Comparison of ENCODE assay signal across 1 cellular context in the genomic region with DNA sequence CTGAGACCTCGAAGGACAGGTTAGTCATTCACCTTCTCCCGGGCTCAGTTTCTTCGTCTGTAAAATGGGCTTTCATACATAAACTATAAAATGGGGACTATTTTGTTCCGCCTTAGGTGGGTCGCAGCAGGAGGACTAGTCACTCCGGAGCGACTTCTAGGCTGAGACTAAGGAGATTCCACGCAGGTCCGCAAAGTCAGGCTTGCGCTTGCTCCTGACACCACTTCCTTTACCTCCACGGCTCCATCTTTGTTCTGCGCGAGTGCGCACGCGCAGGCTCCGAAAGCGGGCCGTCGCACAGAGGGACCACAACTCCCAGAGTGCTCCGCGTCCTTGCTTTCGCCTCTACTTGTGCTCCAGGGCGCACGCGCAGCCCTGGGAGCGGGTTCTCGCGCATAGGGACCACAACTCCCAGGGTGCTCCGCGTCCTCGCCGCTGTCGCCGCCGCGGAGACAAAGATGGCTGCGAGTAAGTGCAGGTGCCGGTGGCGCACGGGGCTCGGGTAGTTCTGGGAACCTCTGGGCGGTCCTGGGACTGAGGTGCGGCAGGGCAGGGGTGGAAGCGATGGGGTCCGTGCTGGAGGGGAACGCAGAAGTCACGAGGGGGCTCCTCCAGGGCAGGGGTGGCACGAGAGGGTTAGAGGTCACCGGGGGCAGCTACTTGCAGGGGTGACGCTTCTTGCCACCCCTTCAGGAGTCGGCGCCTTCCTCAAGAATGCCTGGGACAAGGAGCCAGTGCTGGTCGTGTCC.
TF ChIP-seq lines count a peak whose summit lies in the region.

A gene (plus strand): TSS at position 435 of the 749 bp plus-strand sequence. CDS start 24 bp downstream, at position 459.

TF ChIP-seq in GM12878, 131 proteins besides CTCF, POLR2A, EP300 and RAD21 (continued from another document and continues in another):
- TF ChIP-seq, protein P1, sequence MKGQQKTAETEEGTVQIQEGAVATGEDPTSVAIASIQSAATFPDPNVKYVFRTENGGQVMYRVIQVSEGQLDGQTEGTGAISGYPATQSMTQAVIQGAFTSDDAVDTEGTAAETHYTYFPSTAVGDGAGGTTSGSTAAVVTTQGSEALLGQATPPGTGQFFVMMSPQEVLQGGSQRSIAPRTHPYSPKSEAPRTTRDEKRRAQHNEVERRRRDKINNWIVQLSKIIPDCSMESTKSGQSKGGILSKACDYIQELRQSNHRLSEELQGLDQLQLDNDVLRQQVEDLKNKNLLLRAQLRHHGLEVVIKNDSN (IDR thresholded peaks at IDR 0.05; ENCODE audit: borderline replicate concordance, extremely low read length, insufficient read depth, low read depth, low read length): no peak
- no peak for TF ChIP-seq CBX3 (IDR thresholded peaks at IDR 0.05; ENCODE audit: borderline replicate concordance, low read depth)
- TF ChIP-seq, protein P2, sequence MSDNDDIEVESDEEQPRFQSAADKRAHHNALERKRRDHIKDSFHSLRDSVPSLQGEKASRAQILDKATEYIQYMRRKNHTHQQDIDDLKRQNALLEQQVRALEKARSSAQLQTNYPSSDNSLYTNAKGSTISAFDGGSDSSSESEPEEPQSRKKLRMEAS (IDR thresholded peaks at IDR 0.05; ENCODE audit: low read depth, low read length): 0 out of 2 replicates have a peak, but pooled peaks have one; percentile 50
- TF ChIP-seq POU2F2 (IDR thresholded peaks at IDR 0.05; ENCODE audit: borderline replicate concordance, low read depth, low read length): peak; percentile 40; the same call in 1 of the 3 replicates
- no peak for TF ChIP-seq MYC (IDR thresholded peaks at IDR 0.05; ENCODE audit: insufficient read depth, insufficient read length, insufficient replicate concordance, low read length, severe bottlenecking)
- TF ChIP-seq, protein P3, sequence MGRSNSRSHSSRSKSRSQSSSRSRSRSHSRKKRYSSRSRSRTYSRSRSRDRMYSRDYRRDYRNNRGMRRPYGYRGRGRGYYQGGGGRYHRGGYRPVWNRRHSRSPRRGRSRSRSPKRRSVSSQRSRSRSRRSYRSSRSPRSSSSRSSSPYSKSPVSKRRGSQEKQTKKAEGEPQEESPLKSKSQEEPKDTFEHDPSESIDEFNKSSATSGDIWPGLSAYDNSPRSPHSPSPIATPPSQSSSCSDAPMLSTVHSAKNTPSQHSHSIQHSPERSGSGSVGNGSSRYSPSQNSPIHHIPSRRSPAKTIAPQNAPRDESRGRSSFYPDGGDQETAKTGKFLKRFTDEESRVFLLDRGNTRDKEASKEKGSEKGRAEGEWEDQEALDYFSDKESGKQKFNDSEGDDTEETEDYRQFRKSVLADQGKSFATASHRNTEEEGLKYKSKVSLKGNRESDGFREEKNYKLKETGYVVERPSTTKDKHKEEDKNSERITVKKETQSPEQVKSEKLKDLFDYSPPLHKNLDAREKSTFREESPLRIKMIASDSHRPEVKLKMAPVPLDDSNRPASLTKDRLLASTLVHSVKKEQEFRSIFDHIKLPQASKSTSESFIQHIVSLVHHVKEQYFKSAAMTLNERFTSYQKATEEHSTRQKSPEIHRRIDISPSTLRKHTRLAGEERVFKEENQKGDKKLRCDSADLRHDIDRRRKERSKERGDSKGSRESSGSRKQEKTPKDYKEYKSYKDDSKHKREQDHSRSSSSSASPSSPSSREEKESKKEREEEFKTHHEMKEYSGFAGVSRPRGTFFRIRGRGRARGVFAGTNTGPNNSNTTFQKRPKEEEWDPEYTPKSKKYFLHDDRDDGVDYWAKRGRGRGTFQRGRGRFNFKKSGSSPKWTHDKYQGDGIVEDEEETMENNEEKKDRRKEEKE (IDR thresholded peaks at IDR 0.05): no peak
- TF ChIP-seq, protein P4, sequence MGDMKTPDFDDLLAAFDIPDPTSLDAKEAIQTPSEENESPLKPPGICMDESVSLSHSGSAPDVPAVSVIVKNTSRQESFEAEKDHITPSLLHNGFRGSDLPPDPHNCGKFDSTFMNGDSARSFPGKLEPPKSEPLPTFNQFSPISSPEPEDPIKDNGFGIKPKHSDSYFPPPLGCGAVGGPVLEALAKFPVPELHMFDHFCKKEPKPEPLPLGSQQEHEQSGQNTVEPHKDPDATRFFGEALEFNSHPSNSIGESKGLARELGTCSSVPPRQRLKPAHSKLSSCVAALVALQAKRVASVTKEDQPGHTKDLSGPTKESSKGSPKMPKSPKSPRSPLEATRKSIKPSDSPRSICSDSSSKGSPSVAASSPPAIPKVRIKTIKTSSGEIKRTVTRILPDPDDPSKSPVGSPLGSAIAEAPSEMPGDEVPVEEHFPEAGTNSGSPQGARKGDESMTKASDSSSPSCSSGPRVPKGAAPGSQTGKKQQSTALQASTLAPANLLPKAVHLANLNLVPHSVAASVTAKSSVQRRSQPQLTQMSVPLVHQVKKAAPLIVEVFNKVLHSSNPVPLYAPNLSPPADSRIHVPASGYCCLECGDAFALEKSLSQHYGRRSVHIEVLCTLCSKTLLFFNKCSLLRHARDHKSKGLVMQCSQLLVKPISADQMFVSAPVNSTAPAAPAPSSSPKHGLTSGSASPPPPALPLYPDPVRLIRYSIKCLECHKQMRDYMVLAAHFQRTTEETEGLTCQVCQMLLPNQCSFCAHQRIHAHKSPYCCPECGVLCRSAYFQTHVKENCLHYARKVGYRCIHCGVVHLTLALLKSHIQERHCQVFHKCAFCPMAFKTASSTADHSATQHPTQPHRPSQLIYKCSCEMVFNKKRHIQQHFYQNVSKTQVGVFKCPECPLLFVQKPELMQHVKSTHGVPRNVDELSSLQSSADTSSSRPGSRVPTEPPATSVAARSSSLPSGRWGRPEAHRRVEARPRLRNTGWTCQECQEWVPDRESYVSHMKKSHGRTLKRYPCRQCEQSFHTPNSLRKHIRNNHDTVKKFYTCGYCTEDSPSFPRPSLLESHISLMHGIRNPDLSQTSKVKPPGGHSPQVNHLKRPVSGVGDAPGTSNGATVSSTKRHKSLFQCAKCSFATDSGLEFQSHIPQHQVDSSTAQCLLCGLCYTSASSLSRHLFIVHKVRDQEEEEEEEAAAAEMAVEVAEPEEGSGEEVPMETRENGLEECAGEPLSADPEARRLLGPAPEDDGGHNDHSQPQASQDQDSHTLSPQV (IDR thresholded peaks at IDR 0.05): no peak
- TF ChIP-seq IKZF2 (IDR thresholded peaks at IDR 0.05): no peak
- no peak for TF ChIP-seq NFIC (IDR thresholded peaks at IDR 0.05; ENCODE audit: low read depth, low read length)
- TF ChIP-seq ATF7 (IDR thresholded peaks at IDR 0.05; ENCODE audit: low read depth): no peak
- TF ChIP-seq, protein P5, sequence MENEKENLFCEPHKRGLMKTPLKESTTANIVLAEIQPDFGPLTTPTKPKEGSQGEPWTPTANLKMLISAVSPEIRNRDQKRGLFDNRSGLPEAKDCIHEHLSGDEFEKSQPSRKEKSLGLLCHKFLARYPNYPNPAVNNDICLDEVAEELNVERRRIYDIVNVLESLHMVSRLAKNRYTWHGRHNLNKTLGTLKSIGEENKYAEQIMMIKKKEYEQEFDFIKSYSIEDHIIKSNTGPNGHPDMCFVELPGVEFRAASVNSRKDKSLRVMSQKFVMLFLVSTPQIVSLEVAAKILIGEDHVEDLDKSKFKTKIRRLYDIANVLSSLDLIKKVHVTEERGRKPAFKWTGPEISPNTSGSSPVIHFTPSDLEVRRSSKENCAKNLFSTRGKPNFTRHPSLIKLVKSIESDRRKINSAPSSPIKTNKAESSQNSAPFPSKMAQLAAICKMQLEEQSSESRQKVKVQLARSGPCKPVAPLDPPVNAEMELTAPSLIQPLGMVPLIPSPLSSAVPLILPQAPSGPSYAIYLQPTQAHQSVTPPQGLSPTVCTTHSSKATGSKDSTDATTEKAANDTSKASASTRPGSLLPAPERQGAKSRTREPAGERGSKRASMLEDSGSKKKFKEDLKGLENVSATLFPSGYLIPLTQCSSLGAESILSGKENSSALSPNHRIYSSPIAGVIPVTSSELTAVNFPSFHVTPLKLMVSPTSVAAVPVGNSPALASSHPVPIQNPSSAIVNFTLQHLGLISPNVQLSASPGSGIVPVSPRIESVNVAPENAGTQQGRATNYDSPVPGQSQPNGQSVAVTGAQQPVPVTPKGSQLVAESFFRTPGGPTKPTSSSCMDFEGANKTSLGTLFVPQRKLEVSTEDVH (IDR thresholded peaks at IDR 0.05; ENCODE audit: low read depth, partially characterized antibody): no peak
- no peak for TF ChIP-seq JUND (IDR thresholded peaks at IDR 0.05; ENCODE audit: low read depth, low read length)
- no peak for TF ChIP-seq ZZZ3 (IDR thresholded peaks at IDR 0.05; ENCODE audit: control insufficient read depth, insufficient read length, low read depth)
- no peak for TF ChIP-seq ZNF207 (IDR thresholded peaks at IDR 0.05; ENCODE audit: borderline replicate concordance)
- no peak for TF ChIP-seq JUNB (IDR thresholded peaks at IDR 0.05)
- no peak for TF ChIP-seq SP1 (IDR thresholded peaks at IDR 0.05; ENCODE audit: low read depth, low read length)
- TF ChIP-seq EZH2 (IDR thresholded peaks at IDR 0.05; ENCODE audit: borderline replicate concordance, control insufficient read depth, low read depth, low read length): no peak
- peak; percentile 68; the same call in 1 of the 2 replicates for TF ChIP-seq SIN3A (IDR thresholded peaks at IDR 0.05; ENCODE audit: low read depth, low read length)
- TF ChIP-seq, protein P6, sequence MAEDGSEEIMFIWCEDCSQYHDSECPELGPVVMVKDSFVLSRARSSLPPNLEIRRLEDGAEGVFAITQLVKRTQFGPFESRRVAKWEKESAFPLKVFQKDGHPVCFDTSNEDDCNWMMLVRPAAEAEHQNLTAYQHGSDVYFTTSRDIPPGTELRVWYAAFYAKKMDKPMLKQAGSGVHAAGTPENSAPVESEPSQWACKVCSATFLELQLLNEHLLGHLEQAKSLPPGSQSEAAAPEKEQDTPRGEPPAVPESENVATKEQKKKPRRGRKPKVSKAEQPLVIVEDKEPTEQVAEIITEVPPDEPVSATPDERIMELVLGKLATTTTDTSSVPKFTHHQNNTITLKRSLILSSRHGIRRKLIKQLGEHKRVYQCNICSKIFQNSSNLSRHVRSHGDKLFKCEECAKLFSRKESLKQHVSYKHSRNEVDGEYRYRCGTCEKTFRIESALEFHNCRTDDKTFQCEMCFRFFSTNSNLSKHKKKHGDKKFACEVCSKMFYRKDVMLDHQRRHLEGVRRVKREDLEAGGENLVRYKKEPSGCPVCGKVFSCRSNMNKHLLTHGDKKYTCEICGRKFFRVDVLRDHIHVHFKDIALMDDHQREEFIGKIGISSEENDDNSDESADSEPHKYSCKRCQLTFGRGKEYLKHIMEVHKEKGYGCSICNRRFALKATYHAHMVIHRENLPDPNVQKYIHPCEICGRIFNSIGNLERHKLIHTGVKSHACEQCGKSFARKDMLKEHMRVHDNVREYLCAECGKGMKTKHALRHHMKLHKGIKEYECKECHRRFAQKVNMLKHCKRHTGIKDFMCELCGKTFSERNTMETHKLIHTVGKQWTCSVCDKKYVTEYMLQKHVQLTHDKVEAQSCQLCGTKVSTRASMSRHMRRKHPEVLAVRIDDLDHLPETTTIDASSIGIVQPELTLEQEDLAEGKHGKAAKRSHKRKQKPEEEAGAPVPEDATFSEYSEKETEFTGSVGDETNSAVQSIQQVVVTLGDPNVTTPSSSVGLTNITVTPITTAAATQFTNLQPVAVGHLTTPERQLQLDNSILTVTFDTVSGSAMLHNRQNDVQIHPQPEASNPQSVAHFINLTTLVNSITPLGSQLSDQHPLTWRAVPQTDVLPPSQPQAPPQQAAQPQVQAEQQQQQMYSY (CRISPR knock-in tag; IDR thresholded peaks at IDR 0.05): no peak
- peak; percentile 97 for TF ChIP-seq YY1 (IDR thresholded peaks at IDR 0.05; ENCODE audit: low read depth, low read length)
- no peak for TF ChIP-seq MEF2B (IDR thresholded peaks at IDR 0.05; ENCODE audit: partially characterized antibody, poor library complexity, severe bottlenecking)
- TF ChIP-seq HDGF (IDR thresholded peaks at IDR 0.05): peak; percentile 70; the same call in 1 of the 2 replicates
- TF ChIP-seq TARDBP (IDR thresholded peaks at IDR 0.05; ENCODE audit: borderline replicate concordance): peak; percentile 87; the same call in 1 of the 2 replicates
- TF ChIP-seq GATAD2B (conservative IDR thresholded peaks at IDR 0.05; ENCODE audit: low read depth): peak; percentile 37; the same call in 1 of the 2 replicates
- TF ChIP-seq MTA2 (IDR thresholded peaks at IDR 0.05; ENCODE audit: low read depth): no peak
- no peak for TF ChIP-seq STAT3 (IDR thresholded peaks at IDR 0.05; ENCODE audit: low read depth, low read length)
- TF ChIP-seq, protein P7, sequence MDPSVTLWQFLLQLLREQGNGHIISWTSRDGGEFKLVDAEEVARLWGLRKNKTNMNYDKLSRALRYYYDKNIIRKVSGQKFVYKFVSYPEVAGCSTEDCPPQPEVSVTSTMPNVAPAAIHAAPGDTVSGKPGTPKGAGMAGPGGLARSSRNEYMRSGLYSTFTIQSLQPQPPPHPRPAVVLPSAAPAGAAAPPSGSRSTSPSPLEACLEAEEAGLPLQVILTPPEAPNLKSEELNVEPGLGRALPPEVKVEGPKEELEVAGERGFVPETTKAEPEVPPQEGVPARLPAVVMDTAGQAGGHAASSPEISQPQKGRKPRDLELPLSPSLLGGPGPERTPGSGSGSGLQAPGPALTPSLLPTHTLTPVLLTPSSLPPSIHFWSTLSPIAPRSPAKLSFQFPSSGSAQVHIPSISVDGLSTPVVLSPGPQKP (IDR thresholded peaks at IDR 0.05; ENCODE audit: low read depth, low read length): peak; percentile 48; the same call in 1 of the 2 replicates
- TF ChIP-seq FOXK2 (IDR thresholded peaks at IDR 0.05): peak; percentile 31; the same call in 1 of the 2 replicates
- peak; percentile 92; the same call in 1 of the 2 replicates for TF ChIP-seq SMARCA5 (IDR thresholded peaks at IDR 0.05)
- TF ChIP-seq WRNIP1 (IDR thresholded peaks at IDR 0.05; ENCODE audit: borderline replicate concordance, low read depth, low read length): 0 out of 2 replicates have a peak, but pooled peaks have one; percentile 56
- peak; percentile 80 for TF ChIP-seq CREB1 (IDR thresholded peaks at IDR 0.05; ENCODE audit: low read depth)
- TF ChIP-seq, protein P8, sequence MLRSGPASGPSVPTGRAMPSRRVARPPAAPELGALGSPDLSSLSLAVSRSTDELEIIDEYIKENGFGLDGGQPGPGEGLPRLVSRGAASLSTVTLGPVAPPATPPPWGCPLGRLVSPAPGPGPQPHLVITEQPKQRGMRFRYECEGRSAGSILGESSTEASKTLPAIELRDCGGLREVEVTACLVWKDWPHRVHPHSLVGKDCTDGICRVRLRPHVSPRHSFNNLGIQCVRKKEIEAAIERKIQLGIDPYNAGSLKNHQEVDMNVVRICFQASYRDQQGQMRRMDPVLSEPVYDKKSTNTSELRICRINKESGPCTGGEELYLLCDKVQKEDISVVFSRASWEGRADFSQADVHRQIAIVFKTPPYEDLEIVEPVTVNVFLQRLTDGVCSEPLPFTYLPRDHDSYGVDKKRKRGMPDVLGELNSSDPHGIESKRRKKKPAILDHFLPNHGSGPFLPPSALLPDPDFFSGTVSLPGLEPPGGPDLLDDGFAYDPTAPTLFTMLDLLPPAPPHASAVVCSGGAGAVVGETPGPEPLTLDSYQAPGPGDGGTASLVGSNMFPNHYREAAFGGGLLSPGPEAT (IDR thresholded peaks at IDR 0.05; ENCODE audit: low read depth): peak; percentile 90
- no peak for TF ChIP-seq FOS (IDR thresholded peaks at IDR 0.05; ENCODE audit: borderline replicate concordance, extremely low read depth, insufficient read length)
- TF ChIP-seq SREBF2 (IDR thresholded peaks at IDR 0.05; ENCODE audit: low read length): no peak
- TF ChIP-seq ZNF622 (IDR thresholded peaks at IDR 0.05): no peak
- TF ChIP-seq NRF1 (conservative IDR thresholded peaks at IDR 0.05; ENCODE audit: low read depth, low read length): peak; percentile 99
- peak; percentile 71 for TF ChIP-seq KLF5 (IDR thresholded peaks at IDR 0.05; ENCODE audit: partially characterized antibody)
